18 cellular contexts compared by ENCODE assay signal in the genomic region with DNA sequence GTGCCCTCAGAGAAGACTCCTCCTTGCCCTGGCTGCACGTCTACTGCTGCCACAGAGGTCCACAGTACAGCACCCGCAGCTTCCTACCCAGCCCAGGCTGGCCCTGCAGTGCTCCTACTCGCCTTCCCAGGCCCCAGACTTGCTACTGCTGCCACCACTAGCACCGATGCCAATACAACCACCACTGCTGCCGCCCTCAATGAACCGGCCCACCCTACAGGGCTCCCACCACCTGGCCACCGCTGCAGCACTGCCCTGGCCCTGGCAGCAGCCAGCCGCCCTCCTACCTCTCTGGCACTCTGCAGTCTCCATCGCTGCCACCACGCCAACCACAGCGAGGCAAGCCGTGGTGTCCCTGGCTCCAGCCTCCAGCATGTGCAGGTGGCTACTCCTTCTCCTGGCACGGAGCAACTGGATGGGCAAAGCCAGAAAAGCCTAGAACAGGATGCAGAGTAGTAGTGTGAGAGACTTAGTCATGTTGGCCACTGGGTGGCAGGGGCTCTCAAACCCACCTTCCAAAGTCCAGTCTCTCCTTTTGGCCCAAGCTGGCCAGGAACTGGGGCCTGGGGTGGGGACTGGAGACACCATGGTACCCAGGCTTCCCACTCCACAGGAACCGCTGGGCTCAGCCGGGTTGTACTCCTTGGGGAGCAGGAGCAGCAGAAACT. TPM values are rescaled to one million over a fixed set of nuclear protein-coding genes. Genes with fewer than 3 reads are reported as not detected.
DNase-seq lines count a peak whose midpoint lies in the region; TF ChIP-seq lines count a peak whose summit lies in the region.
"Had no signal": no experiment of that assay in that cellular context is flagged by ENCODE, and none has a peak within 500 bp of the region (broad histone marks: within the 10 kb centered on the region; RNA-seq: fewer than 3 reads in every experiment).

No MANE protein-coding gene starts in this region.

- CTCF ChIA-PET in RWPE1 (lab: Yijun Ruan, JAX), result no interaction called here

- no peak overlapping the region for H3K4me3 ChIP-seq in GM06990 (replicated peaks; ENCODE audit: low read depth, low read length)
- no peak overlapping the region for H3K4me3 ChIP-seq in neuronal stem cell (ENCODE audit: low read length in 2 of 2)
- H3K4me3 ChIP-seq: K562, PC-9 had no signal

- no peaks in the 10 kb centered on the region for H3K23me2 ChIP-seq in H9 (ENCODE audit: insufficient read length, low read depth, low read length, poor library complexity, severe bottlenecking)

- POLR2A ChIA-PET in RWPE1 (lab: Yijun Ruan, JAX; ENCODE audit: low non-redundant PET), result no interaction called here

- H3K56ac ChIP-seq in H9 (ENCODE audit: insufficient read length, low read depth, low read length), result no peak overlapping the region

- H3T11ph ChIP-seq in H9 (ENCODE audit: low read length), result no peak overlapping the region

- H4K8ac ChIP-seq in H9 (replicated peaks; ENCODE audit: insufficient read length, low read depth, low read length), result no peak overlapping the region
- no peak overlapping the region for H4K8ac ChIP-seq in neuronal stem cell (ENCODE audit: low read depth, low read length)

- no peak overlapping the region for H2BK15ac ChIP-seq in H9 (ENCODE audit: low read depth, low read length)
- H2BK15ac ChIP-seq in neuronal stem cell (ENCODE audit: low read length), result no peak overlapping the region

- H3K4me2 ChIP-seq in H9 (ENCODE audit: insufficient read depth, insufficient read length, low read length) (no peak overlapping the region), neuronal stem cell (ENCODE audit: insufficient read depth, low read length, poor library complexity, severe bottlenecking) (no peak overlapping the region)
- H3K4me2 ChIP-seq: PC-9 had no signal

- DNase-seq in GM06990 (ENCODE audit: extremely low read depth, insufficient read length) (no peak), H9 (peak; percentile 32), cerebellar cortex (ENCODE audit: low spot score) (peak; percentile 3), neuronal stem cell (ENCODE audit: low spot score) (no peak), HK-2 (ENCODE audit: unreplicated experiment) (no peak), RWPE1 (ENCODE audit: low spot score) (no peak), NCI-H524 (lab: John Stamatoyannopoulos, UW) (no peak)
- DNase-seq: C1 segment of cervical spinal cord, NCI-H1092 treated with DMSO at 0.1 percent for 48 hours, NCI-H1694, NCI-H2107, NCI-H226, NCI-H526 treated with DMSO at 0.1 percent for 48 hours, PC-9, SIG-M5 had no signal

- no peak overlapping the region; the same call in 1 of the 2 replicates for H3K14ac ChIP-seq in H9 (ENCODE audit: insufficient read depth, low read length)
- peak overlapping the region; percentile 1 for H3K14ac ChIP-seq in neuronal stem cell (ENCODE audit: low read length)

- no peak overlapping the region for H3K4me3 Mint-ChIP-seq in H9

- peaks cover 2 to 4% of the 10 kb centered on the region in 2 experiments for H3K4me1 Mint-ChIP-seq in H9

- H4K5ac ChIP-seq in H9 (ENCODE audit: insufficient read length, low read depth, low read length), result no peak overlapping the region

- peak overlapping the region in 1 of 3 experiments; percentile 33; a peak in 1 of 7 replicates for H3K27ac Mint-ChIP-seq in H9

- H2BK12ac ChIP-seq in H9 (ENCODE audit: insufficient read length, low read depth, low read length) (no peak overlapping the region), neuronal stem cell (ENCODE audit: low read length) (no peak overlapping the region)

- peaks cover 54% of the 10 kb centered on the region for H3K27me3 Mint-ChIP-seq in H9 (ENCODE audit: low read depth)

- no peaks in the 10 kb centered on the region; a peak in 1 of 5 replicates for H3K9me3 Mint-ChIP-seq in H9

- H3K79me1 ChIP-seq in H9 (ENCODE audit: insufficient read depth, low read depth, low read length, poor library complexity, severe bottlenecking) (no peaks in the 10 kb centered on the region), neuronal stem cell (ENCODE audit: low read depth, low read length) (no peaks in the 10 kb centered on the region)

- TF ChIP-seq CTCF in GM06990 (IDR thresholded peaks at IDR 0.05; ENCODE audit: insufficient read depth, low read length, poor library complexity, severe bottlenecking) (peak; percentile 9), H9 (conservative IDR thresholded peaks at IDR 0.05) (peak; percentile 39), RWPE1 (conservative IDR thresholded peaks at IDR 0.05; ENCODE audit: low read depth) (no peak)

- no peak overlapping the region for H2BK5ac ChIP-seq in H9 (ENCODE audit: insufficient read length, low read length)
- no peak overlapping the region for H2BK5ac ChIP-seq in neuronal stem cell (ENCODE audit: low read length)

- WGBS in H9 (ENCODE audit: extremely low coverage, insufficient read length, low lambda C conversion rate), result no CpG with 5 or more reads among the region's 15 CpGs
- no CpG with 5 or more reads among the region's 15 CpGs for WGBS in neuronal stem cell (ENCODE audit: extremely low coverage in 2 of 2, insufficient read length in 2 of 2, insufficient replicate concordance in 1 of 2), 2 donors

- no peaks in the 10 kb centered on the region for H4K20me1 ChIP-seq in H9 (ENCODE audit: control insufficient read depth, insufficient read depth, insufficient read length)

- H3K9me3 ChIP-seq in H9 (ENCODE audit: control insufficient read depth, low read depth, low read length) (no peaks in the 10 kb centered on the region), neuronal stem cell (replicated peaks in 1 of 2; ENCODE audit: control insufficient read depth in 2 of 2, insufficient read depth in 1 of 2, low read depth in 1 of 2, low read length in 2 of 2) (no peaks in the 10 kb centered on the region)

- H3K4ac ChIP-seq in H9 (ENCODE audit: low read depth, low read length) (no peak overlapping the region), neuronal stem cell (ENCODE audit: low read length) (no peak overlapping the region)

- no peak overlapping the region for H3K9ac ChIP-seq in H9 (ENCODE audit: extremely low read depth, insufficient read length, low read length)
- H3K9ac ChIP-seq in neuronal stem cell (ENCODE audit: low read depth, low read length, poor library complexity), result no peak overlapping the region

- no peak overlapping the region for H2BK20ac ChIP-seq in H9 (ENCODE audit: low read depth, low read length, poor library complexity, severe bottlenecking)

- H3K27me3 ChIP-seq in GM06990 (replicated peaks; ENCODE audit: control insufficient read depth, insufficient read depth, low read length) (no peaks in the 10 kb centered on the region; the same call in 1 of the 2 replicates), H9 (ENCODE audit: insufficient read depth, low read length) (no peaks in the 10 kb centered on the region), neuronal stem cell (ENCODE audit: control insufficient read depth in 3 of 3, insufficient read depth in 3 of 3, low read depth in 1 of 3, low read length in 3 of 3) (peaks cover 0 to 15% (median 0%) of the 10 kb centered on the region in 3 experiments)

- H3K18ac ChIP-seq in H9 (ENCODE audit: insufficient read length, low read depth, low read length), result no peak overlapping the region
- peak overlapping the region; percentile 59 for H3K18ac ChIP-seq in neuronal stem cell (ENCODE audit: low read length)

- no peaks in the 10 kb centered on the region for H3K36me3 Mint-ChIP-seq in H9 (ENCODE audit: insufficient read depth in 1 of 3, low read depth in 3 of 3)

- H2AFZ ChIP-seq in H9 (ENCODE audit: low read length) (no peak overlapping the region), neuronal stem cell (ENCODE audit: low read length) (no peak overlapping the region)
- H2AFZ ChIP-seq: PC-9 had no signal

- H3K23ac ChIP-seq in H9 (ENCODE audit: insufficient read length, low read depth, low read length) (no peak overlapping the region), neuronal stem cell (ENCODE audit: low read depth, low read length, poor library complexity) (no peak overlapping the region)

- H2AK5ac ChIP-seq in H9 (ENCODE audit: insufficient read length, low read length) (no peak overlapping the region), neuronal stem cell (ENCODE audit: low read depth, low read length) (peak overlapping the region; percentile 2)

- H3K36me3 ChIP-seq in GM06990 (ENCODE audit: control insufficient read depth, insufficient read depth, low read length) (no peaks in the 10 kb centered on the region), neuronal stem cell (replicated peaks in 1 of 2; ENCODE audit: control insufficient read depth in 2 of 2, insufficient read depth in 2 of 2, low read length in 2 of 2) (no peaks in the 10 kb centered on the region)

- H2BK120ac ChIP-seq in H9 (ENCODE audit: low read depth, low read length, poor library complexity, severe bottlenecking) (no peak overlapping the region), neuronal stem cell (ENCODE audit: low read depth, low read length) (no peak overlapping the region)

- H3K27ac ChIP-seq in H9 (ENCODE audit: insufficient read length, low read depth, low read length), result no peak overlapping the region
- no peak overlapping the region for H3K27ac ChIP-seq in neuronal stem cell (replicated peaks; ENCODE audit: low read length)
- no peak overlapping the region for H3K27ac ChIP-seq in RWPE1
- H3K27ac ChIP-seq: HL-60, PC-9 had no signal

- H4K91ac ChIP-seq in H9 (ENCODE audit: insufficient read length, low read depth, low read length) (no peak overlapping the region), neuronal stem cell (ENCODE audit: low read depth, low read length, poor library complexity) (no peak overlapping the region)

- no peaks in the 10 kb centered on the region for H3K4me1 ChIP-seq in H9 (ENCODE audit: insufficient read depth, low read length)
- H3K4me1 ChIP-seq in neuronal stem cell (ENCODE audit: control insufficient read depth in 2 of 2, insufficient read depth in 1 of 2, low read depth in 1 of 2, low read length in 2 of 2), result peaks cover 0 to 2% of the 10 kb centered on the region in 2 donors

- H3K79me2 ChIP-seq in H9 (ENCODE audit: insufficient read depth, low read length), result no peaks in the 10 kb centered on the region

RNA-seq across cellular contexts. Expression of gene C22orf42, which starts 39.4 kb away (rescaled TPM):
- total RNA-seq in H9 (2021), result not detected in 2 replicates
- polyA plus RNA-seq in neuronal stem cell (2013, experiment 1 of 2), result 2.2 TPM
- polyA plus RNA-seq in neuronal stem cell (2013, experiment 2 of 2), result 2.2 TPM
- total RNA-seq: K562, PC-9 had no signal
- polyA plus RNA-seq: AG04450, K562 had no signal

Comparison
In these comparisons a context has a peak if more than half of its experiments do, and no peak if none do; other contexts are left out.
1. DNase-seq: peak in H9 (single experiment) and cerebellar cortex (single experiment); none in GM06990 (single experiment), neuronal stem cell (single experiment), HK-2 (single experiment), RWPE1 (single experiment) and NCI-H524 (0 of 2).